Comparison of ENCODE assay signal across 8 cellular contexts in the genomic region with DNA sequence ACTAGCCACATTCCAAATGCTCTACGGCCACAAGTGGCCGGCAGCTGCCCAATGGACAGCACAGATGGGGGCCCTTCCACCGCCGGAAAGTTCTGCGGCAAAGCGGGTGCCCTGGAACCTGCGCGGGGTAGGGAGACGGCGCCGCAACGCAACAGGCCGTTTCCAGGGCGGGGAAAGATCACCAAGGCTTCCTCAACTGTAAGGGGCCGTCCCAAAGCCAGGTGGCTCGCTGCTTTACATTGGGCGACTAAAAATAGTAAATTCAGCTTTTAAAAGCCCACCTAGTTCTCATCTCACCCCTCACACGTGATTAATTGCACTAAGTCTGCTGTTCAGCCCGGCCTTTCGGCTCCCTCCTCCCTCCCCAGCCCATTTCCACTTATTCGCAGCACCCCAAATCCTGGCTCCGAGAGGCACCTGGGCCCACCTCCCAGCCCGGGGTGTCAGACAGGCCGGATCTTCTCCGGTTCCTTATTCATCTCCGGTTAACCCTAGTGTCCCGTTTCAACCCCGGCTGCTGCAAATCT. TPM values are rescaled to one million over a fixed set of nuclear protein-coding genes. Genes with fewer than 3 reads are reported as not detected.
A peak's percentile ranks its signal among the peaks of the same experiment; 100 is the strongest.
DNase-seq lines count a peak whose midpoint lies in the region; ATAC-seq and TF ChIP-seq lines count a peak whose summit lies in the region.

No MANE protein-coding gene starts in this region.

- TF ChIP-seq CTCF in AG04450 (IDR thresholded peaks at IDR 0.05; ENCODE audit: low read depth, low read length) (no peak), natural killer cell (IDR thresholded peaks at IDR 0.05) (no peak), type B pancreatic cell (conservative IDR thresholded peaks at IDR 0.05) (no peak)

- H3K4me3 ChIP-seq in AG04450 (ENCODE audit: low read depth, low read length) = peak overlapping the region; percentile 92

- no peaks in the 10 kb centered on the region for H3K9me3 ChIP-seq in AG04450 (ENCODE audit: control insufficient read depth, insufficient read depth, low read length)

- peak overlapping the region; percentile 98 for H3K27ac ChIP-seq in AG04450 (ENCODE audit: low read depth, low read length)

- H3K4me1 Mint-ChIP-seq in natural killer cell (peaks cover 14 to 20% of the 10 kb centered on the region in 2 donors), type B pancreatic cell (ENCODE audit: unreplicated experiment) (peaks cover 4% of the 10 kb centered on the region)

- CTCF ChIA-PET in AG04450 (lab: Charles Lee) = interaction anchor here (0.6 to 5.5 kb wide), 2 partner anchors 12 to 1432 kb away, joined by 3 to 55 read pairs; no protein-coding TSS in a partner anchor

- DNase-seq in AG04450 (ENCODE audit: low read depth, low spot score) (no peak), GM19240 (ENCODE audit: insufficient read length, low spot score) (peak; percentile 24), NAMALWA (ENCODE audit: low spot score) (peak; percentile 68), natural killer cell (peak; percentile 21), type B pancreatic cell (ENCODE audit: extremely low spot score, unreplicated experiment) (peak; percentile 62), mesenteric fat pad (ENCODE audit: low spot score) (no peak)
- DNase-seq in activated CD8-positive, alpha-beta memory T cell treated with anti-CD3 and anti-CD28 coated beads for 24 hours = peak; percentile 67

- ATAC-seq in esophagus mucosa (peak; percentile 40), natural killer cell (no peak)

- peaks cover 0 to 10% of the 10 kb centered on the region in 2 donors for H3K27me3 Mint-ChIP-seq in natural killer cell (ENCODE audit: low read depth in 2 of 2)
- peaks cover 16% of the 10 kb centered on the region for H3K27me3 Mint-ChIP-seq in type B pancreatic cell

- intact Hi-C loops in natural killer cell (cut with micrococcal nuclease) = loop anchor here (5.0 kb wide), 2 partner anchors 161 to 879 kb away; a partner anchor contains a TSS

- H3K4me3 Mint-ChIP-seq in natural killer cell (peak overlapping the region; percentile 96), type B pancreatic cell (peak overlapping the region; percentile 98)

- no peaks in the 10 kb centered on the region for H3K27me3 ChIP-seq in AG04450 (ENCODE audit: control insufficient read depth, insufficient read depth, low read length)

- H3K9me3 Mint-ChIP-seq in natural killer cell (no peaks in the 10 kb centered on the region), type B pancreatic cell (no peaks in the 10 kb centered on the region)

- H3K27ac Mint-ChIP-seq in natural killer cell = peak overlapping the region; percentile 95 to 97
- peak overlapping the region; percentile 95 for H3K27ac Mint-ChIP-seq in type B pancreatic cell

- POLR2A ChIA-PET in AG04450 (lab: Yijun Ruan, JAX) = interaction anchor here (1.0 to 1.1 kb wide), 3 partner anchors 11 to 160 kb away, joined by 4 to 7 read pairs (median 5); a partner anchor contains a TSS

- no peaks in the 10 kb centered on the region for H3K36me3 Mint-ChIP-seq in natural killer cell
- H3K36me3 Mint-ChIP-seq in type B pancreatic cell = peaks cover 8% of the 10 kb centered on the region

RNA-seq across cellular contexts. Expression of a gene that starts 0.6 kb away (rescaled TPM):
- polyA plus RNA-seq in AG04450 (2011; rRNA removed) = 18.6 and 21.2 TPM in 2 replicates
- polyA minus RNA-seq in AG04450 (2011; rRNA and poly(A)+ RNA removed) = 4.6 and 4.9 TPM in 2 replicates
- 21.9 TPM for total RNA-seq in esophagus mucosa
- 10 to 100 TPM; 16.1 to 23.7 (median 16.8) TPM for total RNA-seq in natural killer cell
- 41.1 and 43.8 TPM in 2 replicates for total RNA-seq in type B pancreatic cell (ENCODE audit: low replicate concordance)
- total RNA-seq in mesenteric fat pad = 29.2 TPM

RNA-seq across cellular contexts. Expression of a gene that starts 26.2 kb away (rescaled TPM):
- polyA plus RNA-seq in AG04450 (2011; rRNA removed) = 0.12 and 0.19 TPM in 2 replicates
- polyA minus RNA-seq in AG04450 (2011; rRNA and poly(A)+ RNA removed) = not detected in 2 replicates
- total RNA-seq in esophagus mucosa (not detected), natural killer cell (1 to 10 TPM in 1 of 3 donors, under 1 TPM in 2; 0.47 to 1.3 (median 0.93) TPM), type B pancreatic cell (ENCODE audit: low replicate concordance) (0.93 and 1.2 TPM in 2 replicates), mesenteric fat pad (0.13 TPM)

Comparison
In these comparisons a context has a peak if more than half of its experiments do, and no peak if none do; other contexts are left out.
1. DNase-seq: peak in GM19240 (single experiment), NAMALWA (single experiment), activated CD8-positive, alpha-beta memory T cell treated with anti-CD3 and anti-CD28 coated beads for 24 hours (single experiment), natural killer cell (single experiment) and type B pancreatic cell (single experiment); none in AG04450 (single experiment) and mesenteric fat pad (single experiment).